In the genomic region with DNA sequence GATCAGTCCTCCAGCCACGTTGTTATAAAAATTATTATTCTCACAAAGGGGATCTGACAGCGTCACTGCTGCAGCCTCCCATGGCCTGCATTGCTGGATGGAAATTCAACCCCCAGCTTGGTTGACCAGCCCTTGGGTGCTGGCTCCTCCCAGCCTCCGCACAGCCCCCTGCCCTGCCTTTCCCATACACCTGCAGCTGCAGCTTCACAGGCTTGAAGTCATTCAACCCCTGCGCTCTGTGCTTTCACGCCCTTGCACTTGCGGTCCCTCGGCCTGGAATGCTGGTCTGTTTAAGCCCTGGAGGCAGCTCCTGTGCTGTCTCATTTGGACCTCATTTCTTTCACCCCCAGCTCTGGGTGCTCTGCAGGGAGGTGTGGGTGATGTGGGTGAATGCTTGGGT, we compare ENCODE assay signal across 9 cellular contexts. TPM values are rescaled to one million over a fixed set of nuclear protein-coding genes. Genes with fewer than 3 reads are reported as not detected.
DNase-seq lines count a peak whose midpoint lies in the region; ATAC-seq and TF ChIP-seq lines count a peak whose summit lies in the region.
"Had no signal": no experiment of that assay in that cellular context is flagged by ENCODE, and none has a peak within 500 bp of the region (broad histone marks: within the 10 kb centered on the region; RNA-seq: fewer than 3 reads in every experiment).

No MANE protein-coding gene starts in this region.

- peak overlapping the region; percentile 24 for H3K4me3 Mint-ChIP-seq in dendritic cell treated with granulocyte-macrophage colony-stimulating factor and Interleukin-4, amounts not matched to agents 40 ng/mL and 50 ng/mL, for 4 days

- no peaks in the 10 kb centered on the region; the same call in 1 of the 2 replicates for H3K9me1 ChIP-seq in IMR-90 (ENCODE audit: insufficient read depth, low read length)

- no peak overlapping the region for H2BK20ac ChIP-seq in IMR-90 (ENCODE audit: low read depth, low read length)

- POLR2A ChIA-PET in IMR-90 (lab: Charles Lee; ENCODE audit: unreplicated experiment), result no interaction called here

- H2BK15ac ChIP-seq in IMR-90 (ENCODE audit: low read depth, low read length), result no peak overlapping the region

- peaks cover 37% of the 10 kb centered on the region for H3K4me1 Mint-ChIP-seq in dendritic cell treated with granulocyte-macrophage colony-stimulating factor and Interleukin-4, amounts not matched to agents 40 ng/mL and 50 ng/mL, for 4 days (ENCODE audit: low read depth)

- H3K27ac ChIP-seq in IMR-90 (ENCODE audit: insufficient read depth, low read length), result no peak overlapping the region
- no peak overlapping the region for H3K27ac ChIP-seq in osteoblast (ENCODE audit: low read depth, low read length)

- in situ Hi-C loops in IMR-90 (cut with MboI; ENCODE audit: low sequenced_read_pairs), result no loop called here

- H2AK9ac ChIP-seq in IMR-90 (replicated peaks; ENCODE audit: low read depth, low read length, poor library complexity), result peak overlapping the region; percentile 37

- ATAC-seq in IMR-90 (ENCODE audit: low read depth), result no peak
- no peak for ATAC-seq in GM19397 (IDR thresholded peaks at IDR 0.05; ENCODE audit: unreplicated experiment)
- ATAC-seq: heart left ventricle had no signal

- H4K8ac ChIP-seq in IMR-90 (ENCODE audit: low read depth in 2 of 2, low read length in 2 of 2), result no peak overlapping the region

- dilution Hi-C loops in IMR-90 (cut with HindIII; ENCODE audit: low sequenced_read_pairs, unreplicated experiment), result no loop called here

- H3K79me1 ChIP-seq in IMR-90 (ENCODE audit: low read depth in 1 of 2, low read length in 2 of 2), result no peaks in the 10 kb centered on the region

- TF ChIP-seq CTCF in IMR-90 (conservative IDR thresholded peaks at IDR 0.05; ENCODE audit: low read depth, low read length) (no peak), osteoblast (IDR thresholded peaks at IDR 0.05; ENCODE audit: extremely low read depth, low read depth, low read length) (no peak)

- no peaks in the 10 kb centered on the region for H3K36me3 Mint-ChIP-seq in dendritic cell treated with granulocyte-macrophage colony-stimulating factor and Interleukin-4, amounts not matched to agents 40 ng/mL and 50 ng/mL, for 4 days (ENCODE audit: low read depth)

- H3K4ac ChIP-seq in IMR-90 (ENCODE audit: low read depth, low read length), result no peak overlapping the region

- H3K4me2 ChIP-seq in IMR-90 (ENCODE audit: low read depth, low read length) (no peak overlapping the region), osteoblast (ENCODE audit: insufficient read depth, low read length) (no peak overlapping the region)

- TF ChIP-seq RAD21 in IMR-90 (IDR thresholded peaks at IDR 0.05; ENCODE audit: low read length), result no peak

- H3K36me3 ChIP-seq in IMR-90 (ENCODE audit: control insufficient read depth, insufficient read depth, low read length) (no peaks in the 10 kb centered on the region), osteoblast (ENCODE audit: insufficient read depth, low read length) (no peaks in the 10 kb centered on the region)
- H3K36me3 ChIP-seq: heart left ventricle, MG63 had no signal

- 28% methylated on average over 5 of the region's 7 CpGs; no CpG with 5 or more reads in 1 of the 2 experiments for WGBS in IMR-90 (ENCODE audit: extremely low coverage in 2 of 2, insufficient read length in 1 of 2), 2 experiments

- no peak overlapping the region for H3K56ac ChIP-seq in IMR-90 (ENCODE audit: extremely low read depth, insufficient read depth, low read length)

- H3K27me3 ChIP-seq in IMR-90 (ENCODE audit: control insufficient read depth, insufficient read depth, low read length) (peaks cover 76% of the 10 kb centered on the region), osteoblast (ENCODE audit: insufficient read depth, low read length) (peaks cover 71% of the 10 kb centered on the region)

- no peak for TF ChIP-seq POLR2A in IMR-90 (IDR thresholded peaks at IDR 0.05; ENCODE audit: low read depth, low read length)

- no peak overlapping the region for H3K14ac ChIP-seq in IMR-90 (replicated peaks; ENCODE audit: low read depth, low read length)

- no peak overlapping the region for H3K9ac ChIP-seq in IMR-90 (ENCODE audit: low read depth, low read length)

- no peak overlapping the region for H4K5ac ChIP-seq in IMR-90 (ENCODE audit: low read depth, low read length)

- no peak overlapping the region for H2AK5ac ChIP-seq in IMR-90 (ENCODE audit: low read depth, low read length)

- H3K27ac Mint-ChIP-seq in dendritic cell treated with granulocyte-macrophage colony-stimulating factor and Interleukin-4, amounts not matched to agents 40 ng/mL and 50 ng/mL, for 4 days, result no peak overlapping the region

- intact Hi-C loops in IMR-90 (cut with micrococcal nuclease), result no loop called here
- intact Hi-C loops in dendritic cell treated with granulocyte-macrophage colony-stimulating factor and Interleukin-4, amounts not matched to agents 40 ng/mL and 50 ng/mL, for 4 days (cut with micrococcal nuclease), result no loop called here

- H2BK120ac ChIP-seq in IMR-90 (ENCODE audit: low read depth, low read length), result no peak overlapping the region

- H3K4me3 ChIP-seq in IMR-90 (ENCODE audit: insufficient read depth, low read depth, low read length) (no peak overlapping the region), osteoblast (ENCODE audit: insufficient read depth, low read length) (no peak overlapping the region)
- H3K4me3 ChIP-seq: MG63 had no signal

- H3K18ac ChIP-seq in IMR-90 (ENCODE audit: low read depth, low read length), result no peak overlapping the region

- no peaks in the 10 kb centered on the region for H3K79me2 ChIP-seq in osteoblast (ENCODE audit: insufficient read depth, low read length)

- DNase-seq in DMS79 (lab: John Stamatoyannopoulos, UW) (peak; percentile 50), IMR-90 (no peak), osteoblast (ENCODE audit: insufficient read length, low spot score, missing footprints) (peak; percentile 41), occipital lobe (lab: John Stamatoyannopoulos, UW) (no peak), nucleus accumbens (lab: John Stamatoyannopoulos, UW) (no peak)
- DNase-seq: heart left ventricle, MG63 had no signal

- peak overlapping the region; percentile 7 for H2AFZ ChIP-seq in IMR-90 (replicated peaks; ENCODE audit: low read length, poor library complexity)
- no peak overlapping the region for H2AFZ ChIP-seq in osteoblast (ENCODE audit: low read length)

- H2BK5ac ChIP-seq in IMR-90 (ENCODE audit: low read depth, low read length, poor library complexity, severe bottlenecking), result no peak overlapping the region

- peaks cover 20% of the 10 kb centered on the region for H3K9me3 Mint-ChIP-seq in dendritic cell treated with granulocyte-macrophage colony-stimulating factor and Interleukin-4, amounts not matched to agents 40 ng/mL and 50 ng/mL, for 4 days

- H3K27me3 Mint-ChIP-seq in dendritic cell treated with granulocyte-macrophage colony-stimulating factor and Interleukin-4, amounts not matched to agents 40 ng/mL and 50 ng/mL, for 4 days, result peaks cover 73% of the 10 kb centered on the region

- H4K91ac ChIP-seq in IMR-90 (ENCODE audit: insufficient read depth, low read depth, low read length), result no peak overlapping the region

- no peaks in the 10 kb centered on the region for H4K20me1 ChIP-seq in IMR-90 (ENCODE audit: insufficient read depth, low read length)
- H4K20me1 ChIP-seq in osteoblast (ENCODE audit: insufficient read depth, low read length), result no peaks in the 10 kb centered on the region

- CTCF ChIA-PET in IMR-90 (lab: Yijun Ruan, JAX), result interaction anchor here (0.7 kb wide), 1 partner anchor 12 kb away, joined by 3 read pairs; no protein-coding TSS in a partner anchor

- H3K4me1 ChIP-seq in IMR-90 (ENCODE audit: control insufficient read depth, insufficient read depth, low read length), result 0 out of 2 replicates have a peak, but pooled peaks cover 2% of the 10 kb centered on the region
- H3K4me1 ChIP-seq in osteoblast (ENCODE audit: insufficient read depth, low read length), result no peaks in the 10 kb centered on the region

- H3K9me3 ChIP-seq in IMR-90 (ENCODE audit: control insufficient read depth, insufficient read depth, low read length), result peaks cover 9% of the 10 kb centered on the region
- H3K9me3 ChIP-seq in osteoblast (ENCODE audit: low read depth, low read length), result no peaks in the 10 kb centered on the region

- no TSS peak for BruUV-seq in IMR-90 (replicated peaks; lab: Mats Ljungman, UMichigan)

- H3K23ac ChIP-seq in IMR-90 (ENCODE audit: low read depth, low read length), result no peak overlapping the region

TF ChIP-seq in IMR-90, 13 proteins besides CTCF, POLR2A, EP300 and RAD21:
- TF ChIP-seq MAFK (IDR thresholded peaks at IDR 0.05; ENCODE audit: low read depth, low read length) (no peak), CHD1 (IDR thresholded peaks at IDR 0.05; ENCODE audit: low read depth, low read length) (no peak), RFX5 (IDR thresholded peaks at IDR 0.05; ENCODE audit: low read depth, low read length) (no peak), FOS (IDR thresholded peaks at IDR 0.05; ENCODE audit: low read depth, low read length) (no peak), NFE2L2 (IDR thresholded peaks at IDR 0.05; ENCODE audit: low read depth, low read length) (no peak), BHLHE40 (IDR thresholded peaks at IDR 0.05; ENCODE audit: low read depth, low read length) (no peak), CEBPB (IDR thresholded peaks at IDR 0.05; ENCODE audit: low read depth, low read length) (no peak)
- TF ChIP-seq, protein P1, sequence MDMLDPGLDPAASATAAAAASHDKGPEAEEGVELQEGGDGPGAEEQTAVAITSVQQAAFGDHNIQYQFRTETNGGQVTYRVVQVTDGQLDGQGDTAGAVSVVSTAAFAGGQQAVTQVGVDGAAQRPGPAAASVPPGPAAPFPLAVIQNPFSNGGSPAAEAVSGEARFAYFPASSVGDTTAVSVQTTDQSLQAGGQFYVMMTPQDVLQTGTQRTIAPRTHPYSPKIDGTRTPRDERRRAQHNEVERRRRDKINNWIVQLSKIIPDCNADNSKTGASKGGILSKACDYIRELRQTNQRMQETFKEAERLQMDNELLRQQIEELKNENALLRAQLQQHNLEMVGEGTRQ (IDR thresholded peaks at IDR 0.05; ENCODE audit: low read depth, low read length), result no peak

RNA-seq across cellular contexts. Expression of a gene that starts 0.9 kb away (rescaled TPM):
- total RNA-seq in IMR-90 (2012; rRNA removed) (not detected in 2 replicates), osteoblast (not detected in 2 replicates), occipital lobe (1.1 TPM)
- not detected in 2 replicates for polyA plus RNA-seq in IMR-90 (2012; rRNA removed)
- polyA plus RNA-seq in IMR-90 (2012; cell fraction: cytosol; rRNA removed), result not detected in 2 replicates
- not detected in 2 replicates for polyA plus RNA-seq in IMR-90 (2012; cell fraction: nucleus; rRNA removed; ENCODE audit: low replicate concordance)

Comparison
In these comparisons a context has a peak if more than half of its experiments do, and no peak if none do; other contexts are left out.
1. DNase-seq: peak in DMS79 (single experiment) and osteoblast (single experiment); none in IMR-90 (single experiment), occipital lobe (single experiment) and nucleus accumbens (0 of 56).